Comparison of ENCODE assay signal across 2 cellular contexts in genomic region chr13:48797127-48797526, GRCh38.
TF ChIP-seq lines count a peak whose summit lies in the region.

No MANE protein-coding gene starts in this region.

TF ChIP-seq in IMR-90, 13 proteins besides CTCF, POLR2A, EP300 and RAD21:
- TF ChIP-seq USF2 (IDR thresholded peaks at IDR 0.05; ENCODE audit: low read depth, low read length): no peak
- TF ChIP-seq CEBPB (IDR thresholded peaks at IDR 0.05; ENCODE audit: low read depth, low read length): no peak
- no peak for TF ChIP-seq MXI1 (IDR thresholded peaks at IDR 0.05; ENCODE audit: borderline replicate concordance, low read depth, low read length)
- no peak for TF ChIP-seq MAZ (IDR thresholded peaks at IDR 0.05; ENCODE audit: borderline replicate concordance, low read depth, low read length)
- no peak for TF ChIP-seq ELK1 (IDR thresholded peaks at IDR 0.05; ENCODE audit: borderline replicate concordance, low read depth, low read length)
- TF ChIP-seq MAFK (IDR thresholded peaks at IDR 0.05; ENCODE audit: low read depth, low read length): no peak
- no peak for TF ChIP-seq RCOR1 (IDR thresholded peaks at IDR 0.05; ENCODE audit: insufficient replicate concordance, low read length)

TF ChIP-seq in SK-N-SH, 30 proteins besides CTCF, POLR2A, EP300 and RAD21:
- TF ChIP-seq FOSL2 (IDR thresholded peaks at IDR 0.05; ENCODE audit: borderline replicate concordance, low read depth) (no peak), TEAD4 (IDR thresholded peaks at IDR 0.05; ENCODE audit: borderline replicate concordance, insufficient read depth) (no peak), CHD2 (IDR thresholded peaks at IDR 0.05; ENCODE audit: low read length, partially characterized antibody) (no peak), ELF1 (IDR thresholded peaks at IDR 0.05) (no peak), NRF1 (IDR thresholded peaks at IDR 0.05; ENCODE audit: low read depth, low read length) (no peak), NFIC (IDR thresholded peaks at IDR 0.05; ENCODE audit: borderline replicate concordance) (no peak), USF1 (IDR thresholded peaks at IDR 0.05; ENCODE audit: borderline replicate concordance, low read depth) (no peak)
